Comparison of ENCODE assay signal across 1 cellular context in the genomic region with DNA sequence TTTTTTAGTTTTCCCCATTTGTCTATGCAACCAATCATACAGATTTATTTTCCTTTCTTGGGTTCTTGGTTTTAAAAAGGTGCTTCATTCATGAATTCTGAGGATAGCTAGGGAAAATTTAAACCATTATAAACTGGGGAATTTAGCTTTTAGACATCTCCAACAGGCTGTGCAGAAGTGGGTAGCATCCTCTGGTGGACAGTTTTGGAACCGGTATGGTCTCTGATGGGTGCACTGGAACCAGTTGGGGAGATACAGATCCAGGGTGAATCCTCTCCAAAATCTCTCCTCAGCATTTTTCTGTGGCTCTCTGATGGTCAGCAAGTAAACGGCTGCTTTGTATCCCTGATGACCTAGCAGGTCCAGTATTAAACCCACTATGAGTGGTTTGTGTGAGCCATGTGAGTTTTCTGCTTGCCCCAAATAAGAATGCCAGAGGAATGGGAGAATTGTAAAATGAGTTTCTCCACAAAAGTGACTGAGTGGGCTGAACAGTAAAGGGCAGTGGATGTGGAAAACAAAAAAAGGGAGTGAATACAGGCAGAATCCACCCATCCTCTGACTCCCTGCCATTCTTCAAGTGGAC.
A peak's percentile ranks its signal among the peaks of the same experiment; 100 is the strongest.
TF ChIP-seq lines count a peak whose summit lies in the region.

No MANE protein-coding gene starts in this region.

TF ChIP-seq in GM12878, 131 proteins besides CTCF, POLR2A, EP300 and RAD21:
- TF ChIP-seq EGR1 (IDR thresholded peaks at IDR 0.05; ENCODE audit: borderline replicate concordance in 1 of 2, low read depth in 2 of 2, low read length in 2 of 2) (no peak), YY1 (IDR thresholded peaks at IDR 0.05; ENCODE audit: low read depth, low read length) (0 out of 2 replicates have a peak, but pooled peaks have one; percentile 48), SMC3 (IDR thresholded peaks at IDR 0.05; ENCODE audit: borderline replicate concordance, low read length) (peak; percentile 61; the same call in 1 of the 2 replicates), DPF2 (IDR thresholded peaks at IDR 0.05) (no peak), IRF4 (IDR thresholded peaks at IDR 0.05; ENCODE audit: low read depth, low read length) (0 out of 2 replicates have a peak, but pooled peaks have one; percentile 19)
- TF ChIP-seq, protein P1, sequence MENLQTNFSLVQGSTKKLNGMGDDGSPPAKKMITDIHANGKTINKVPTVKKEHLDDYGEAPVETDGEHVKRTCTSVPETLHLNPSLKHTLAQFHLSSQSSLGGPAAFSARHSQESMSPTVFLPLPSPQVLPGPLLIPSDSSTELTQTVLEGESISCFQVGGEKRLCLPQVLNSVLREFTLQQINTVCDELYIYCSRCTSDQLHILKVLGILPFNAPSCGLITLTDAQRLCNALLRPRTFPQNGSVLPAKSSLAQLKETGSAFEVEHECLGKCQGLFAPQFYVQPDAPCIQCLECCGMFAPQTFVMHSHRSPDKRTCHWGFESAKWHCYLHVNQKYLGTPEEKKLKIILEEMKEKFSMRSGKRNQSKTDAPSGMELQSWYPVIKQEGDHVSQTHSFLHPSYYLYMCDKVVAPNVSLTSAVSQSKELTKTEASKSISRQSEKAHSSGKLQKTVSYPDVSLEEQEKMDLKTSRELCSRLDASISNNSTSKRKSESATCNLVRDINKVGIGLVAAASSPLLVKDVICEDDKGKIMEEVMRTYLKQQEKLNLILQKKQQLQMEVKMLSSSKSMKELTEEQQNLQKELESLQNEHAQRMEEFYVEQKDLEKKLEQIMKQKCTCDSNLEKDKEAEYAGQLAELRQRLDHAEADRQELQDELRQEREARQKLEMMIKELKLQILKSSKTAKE (IDR thresholded peaks at IDR 0.05; ENCODE audit: low read depth, poor library complexity, severe bottlenecking): no peak
- TF ChIP-seq, protein P2, sequence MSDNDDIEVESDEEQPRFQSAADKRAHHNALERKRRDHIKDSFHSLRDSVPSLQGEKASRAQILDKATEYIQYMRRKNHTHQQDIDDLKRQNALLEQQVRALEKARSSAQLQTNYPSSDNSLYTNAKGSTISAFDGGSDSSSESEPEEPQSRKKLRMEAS (IDR thresholded peaks at IDR 0.05; ENCODE audit: low read depth, low read length): no peak
- TF ChIP-seq, protein P3, sequence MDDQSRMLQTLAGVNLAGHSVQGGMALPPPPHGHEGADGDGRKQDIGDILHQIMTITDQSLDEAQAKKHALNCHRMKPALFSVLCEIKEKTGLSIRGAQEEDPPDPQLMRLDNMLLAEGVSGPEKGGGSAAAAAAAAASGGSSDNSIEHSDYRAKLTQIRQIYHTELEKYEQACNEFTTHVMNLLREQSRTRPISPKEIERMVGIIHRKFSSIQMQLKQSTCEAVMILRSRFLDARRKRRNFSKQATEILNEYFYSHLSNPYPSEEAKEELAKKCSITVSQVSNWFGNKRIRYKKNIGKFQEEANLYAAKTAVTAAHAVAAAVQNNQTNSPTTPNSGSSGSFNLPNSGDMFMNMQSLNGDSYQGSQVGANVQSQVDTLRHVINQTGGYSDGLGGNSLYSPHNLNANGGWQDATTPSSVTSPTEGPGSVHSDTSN (IDR thresholded peaks at IDR 0.05; ENCODE audit: insufficient replicate concordance, low read depth, low read length): no peak
- TF ChIP-seq, protein P4, sequence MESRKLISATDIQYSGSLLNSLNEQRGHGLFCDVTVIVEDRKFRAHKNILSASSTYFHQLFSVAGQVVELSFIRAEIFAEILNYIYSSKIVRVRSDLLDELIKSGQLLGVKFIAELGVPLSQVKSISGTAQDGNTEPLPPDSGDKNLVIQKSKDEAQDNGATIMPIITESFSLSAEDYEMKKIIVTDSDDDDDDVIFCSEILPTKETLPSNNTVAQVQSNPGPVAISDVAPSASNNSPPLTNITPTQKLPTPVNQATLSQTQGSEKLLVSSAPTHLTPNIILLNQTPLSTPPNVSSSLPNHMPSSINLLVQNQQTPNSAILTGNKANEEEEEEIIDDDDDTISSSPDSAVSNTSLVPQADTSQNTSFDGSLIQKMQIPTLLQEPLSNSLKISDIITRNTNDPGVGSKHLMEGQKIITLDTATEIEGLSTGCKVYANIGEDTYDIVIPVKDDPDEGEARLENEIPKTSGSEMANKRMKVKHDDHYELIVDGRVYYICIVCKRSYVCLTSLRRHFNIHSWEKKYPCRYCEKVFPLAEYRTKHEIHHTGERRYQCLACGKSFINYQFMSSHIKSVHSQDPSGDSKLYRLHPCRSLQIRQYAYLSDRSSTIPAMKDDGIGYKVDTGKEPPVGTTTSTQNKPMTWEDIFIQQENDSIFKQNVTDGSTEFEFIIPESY (IDR thresholded peaks at IDR 0.05): no peak
- TF ChIP-seq, protein P5, sequence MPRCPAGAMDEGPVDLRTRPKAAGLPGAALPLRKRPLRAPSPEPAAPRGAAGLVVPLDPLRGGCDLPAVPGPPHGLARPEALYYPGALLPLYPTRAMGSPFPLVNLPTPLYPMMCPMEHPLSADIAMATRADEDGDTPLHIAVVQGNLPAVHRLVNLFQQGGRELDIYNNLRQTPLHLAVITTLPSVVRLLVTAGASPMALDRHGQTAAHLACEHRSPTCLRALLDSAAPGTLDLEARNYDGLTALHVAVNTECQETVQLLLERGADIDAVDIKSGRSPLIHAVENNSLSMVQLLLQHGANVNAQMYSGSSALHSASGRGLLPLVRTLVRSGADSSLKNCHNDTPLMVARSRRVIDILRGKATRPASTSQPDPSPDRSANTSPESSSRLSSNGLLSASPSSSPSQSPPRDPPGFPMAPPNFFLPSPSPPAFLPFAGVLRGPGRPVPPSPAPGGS (IDR thresholded peaks at IDR 0.05; ENCODE audit: borderline replicate concordance, insufficient read depth, low read depth, low read length, poor library complexity, severe bottlenecking): no peak
